Comparison of ENCODE assay signal across 28 cellular contexts in the genomic region with DNA sequence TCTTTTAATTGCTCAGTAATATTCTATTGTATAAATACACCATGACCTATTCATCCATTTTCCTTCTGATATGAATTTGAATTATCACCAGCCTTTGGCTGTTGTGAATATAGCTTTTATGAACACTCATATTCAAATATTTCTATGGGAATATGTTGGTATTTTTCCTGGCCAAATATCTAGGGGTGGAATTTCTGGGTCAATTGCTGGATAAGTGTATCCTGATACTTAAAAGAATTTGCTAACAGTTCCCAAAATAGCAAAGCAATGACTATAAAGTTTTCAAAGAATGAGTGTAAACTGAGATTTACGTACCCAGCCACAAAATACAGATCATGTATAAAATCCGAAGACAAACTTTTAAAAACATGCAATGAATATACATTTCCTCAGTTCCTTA.
DNase-seq lines count a peak whose midpoint lies in the region; ATAC-seq, FAIRE-seq and TF ChIP-seq lines count a peak whose summit lies in the region.
"Had no signal": no experiment of that assay in that cellular context is flagged by ENCODE, and none has a peak within 500 bp of the region (broad histone marks: within the 10 kb centered on the region; RNA-seq: fewer than 3 reads in every experiment).

No MANE protein-coding gene starts in this region.

- H3K4me1 ChIP-seq in astrocyte (ENCODE audit: insufficient read depth, low read length) (peaks cover 12% of the 10 kb centered on the region), testis (no peaks in the 10 kb centered on the region)
- H3K4me1 ChIP-seq: Caco-2 had no signal

- FAIRE-seq in astrocyte (lab: Jason Lieb, UNC): no peak
- FAIRE-seq in GM12891 (lab: Jason Lieb, UNC): no peak
- FAIRE-seq: bronchial epithelial cell, K562, urothelium cell line had no signal

- WGBS in testis, 2 donors: 85 to 87% methylated on average over 2 of the region's 2 CpGs

- no peak for ATAC-seq in GM21717 (IDR thresholded peaks at IDR 0.05; ENCODE audit: unreplicated experiment)
- ATAC-seq: K562; stimulated activated memory B cell treated with anti-CD40 and anti-IgM and Interleukin-4, amounts not matched to agents 10 μg/mL and 1 μg/mL and 100 μg/mL, for 72 hours had no signal

- DNase-seq in AG08395 (ENCODE audit: low spot score) (peak; percentile 10), HS-27A (ENCODE audit: low read depth) (peak; percentile 53), astrocyte (ENCODE audit: low read depth) (peak; percentile 56), fibroblast of pulmonary artery (ENCODE audit: low read depth) (peak; percentile 40), GM12891 (ENCODE audit: insufficient read length, low spot score) (no peak), testis (no peak)
- no peak for DNase-seq in stimulated activated CD4-positive, alpha-beta T cell treated with anti-CD3 and anti-CD28 coated beads, Interleukin-15, amount 100 ng/mL, for 24 hours
- DNase-seq: activated effector memory CD4-positive, alpha-beta T cell treated with anti-CD3 and anti-CD28 coated beads, Interleukin-2, amount 50 U/mL, for 16 hours; Caco-2; DMS79 treated with DMSO at 0.1 percent for 48 hours; foreskin melanocyte; MM.1S; NCI-H1417; NCI-H2081 treated with DMSO at 0.1 percent for 48 hours; NCI-H446 treated with DMSO at 0.1 percent for 48 hours; OCI-M1; SHP77 treated with DMSO at 0.1 percent for 48 hours; stimulated activated CD4-positive, alpha-beta T cell treated with anti-CD3 and anti-CD28 coated beads, Interleukin-2, amount 100 ng/mL, for 48 hours had no signal

- H3K4me2 ChIP-seq in astrocyte (ENCODE audit: low read length): peak overlapping the region; percentile 51
- H3K4me2 ChIP-seq: BLaER1 treated with 17β-estradiol and CSF1 and Interleukin-3, amounts not matched to agents 10 nM and 100 nM had no signal

- no peaks in the 10 kb centered on the region for H4K20me1 ChIP-seq in astrocyte (ENCODE audit: insufficient read depth, low read length)
- H4K20me1 ChIP-seq: BLaER1 treated with 17β-estradiol and CSF1 and Interleukin-3, amounts not matched to agents 10 nM and 100 nM had no signal

- H3K27ac Mint-ChIP-seq in astrocyte (ENCODE audit: unreplicated experiment): peak overlapping the region; percentile 70
- H3K27ac Mint-ChIP-seq: memory B cell; stimulated activated memory B cell treated with anti-CD40 and anti-IgM and Interleukin-4, amounts not matched to agents 10 μg/mL and 1 μg/mL and 100 μg/mL, for 72 hours; T-helper 1 cell treated with Interleukin-12 subunit alpha and Interleukin-12 subunit beta and Interleukin-4 antibody, amounts not matched to agents 30 μg/mL and 1 μg/mL, for 36 hours had no signal

- no peaks in the 10 kb centered on the region for H3K79me2 ChIP-seq in astrocyte (ENCODE audit: insufficient read depth, low read length)

- H3K36me3 ChIP-seq in astrocyte (ENCODE audit: insufficient read depth, low read length) (no peaks in the 10 kb centered on the region), testis (ENCODE audit: low read depth, missing control alignments) (no peaks in the 10 kb centered on the region)
- H3K36me3 ChIP-seq: BLaER1 treated with 17β-estradiol and CSF1 and Interleukin-3, amounts not matched to agents 10 nM and 100 nM had no signal

- TF ChIP-seq POLR2A in GM12891 (IDR thresholded peaks at IDR 0.05; ENCODE audit: low read depth, low read length): no peak
- no peak for TF ChIP-seq POLR2A in testis (IDR thresholded peaks at IDR 0.05)

- H3K27me3 Mint-ChIP-seq in astrocyte (ENCODE audit: low read depth, unreplicated experiment): no peaks in the 10 kb centered on the region
- H3K27me3 Mint-ChIP-seq: memory B cell; stimulated activated memory B cell treated with anti-CD40 and anti-IgM and Interleukin-4, amounts not matched to agents 10 μg/mL and 1 μg/mL and 100 μg/mL, for 72 hours had no signal

- no peak overlapping the region for H3K4me3 Mint-ChIP-seq in astrocyte (ENCODE audit: unreplicated experiment)
- H3K4me3 Mint-ChIP-seq: memory B cell; stimulated activated memory B cell treated with anti-CD40 and anti-IgM and Interleukin-4, amounts not matched to agents 10 μg/mL and 1 μg/mL and 100 μg/mL, for 72 hours; T-helper 1 cell treated with Interleukin-12 subunit alpha and Interleukin-12 subunit beta and Interleukin-4 antibody, amounts not matched to agents 30 μg/mL and 1 μg/mL, for 36 hours had no signal

- intact Hi-C loops in testis (cut with DNase I; ENCODE audit: low total_unique reads): no loop called here

- H3K27me3 ChIP-seq in astrocyte (ENCODE audit: insufficient read depth, low read length) (no peaks in the 10 kb centered on the region), testis (no peaks in the 10 kb centered on the region)
- H3K27me3 ChIP-seq: BLaER1 treated with 17β-estradiol and CSF1 and Interleukin-3, amounts not matched to agents 10 nM and 100 nM had no signal

- H3K27ac ChIP-seq in astrocyte (ENCODE audit: low read depth, low read length) (peak overlapping the region; percentile 72), testis (no peak overlapping the region)
- H3K27ac ChIP-seq: BLaER1 treated with 17β-estradiol and CSF1 and Interleukin-3, amounts not matched to agents 10 nM and 100 nM had no signal

- H3K4me1 Mint-ChIP-seq in astrocyte (ENCODE audit: low read depth, unreplicated experiment): peaks cover 23% of the 10 kb centered on the region
- H3K4me1 Mint-ChIP-seq: memory B cell; stimulated activated memory B cell treated with anti-CD40 and anti-IgM and Interleukin-4, amounts not matched to agents 10 μg/mL and 1 μg/mL and 100 μg/mL, for 72 hours had no signal

- no peaks in the 10 kb centered on the region for H3K9me3 Mint-ChIP-seq in astrocyte (ENCODE audit: unreplicated experiment)
- H3K9me3 Mint-ChIP-seq: stimulated activated memory B cell treated with anti-CD40 and anti-IgM and Interleukin-4, amounts not matched to agents 10 μg/mL and 1 μg/mL and 100 μg/mL, for 72 hours; T-helper 1 cell treated with Interleukin-12 subunit alpha and Interleukin-12 subunit beta and Interleukin-4 antibody, amounts not matched to agents 30 μg/mL and 1 μg/mL, for 36 hours had no signal

- H3K9me3 ChIP-seq in astrocyte (ENCODE audit: insufficient read depth, low read depth, low read length) (no peaks in the 10 kb centered on the region), testis (no peaks in the 10 kb centered on the region)
- H3K9me3 ChIP-seq: BLaER1 treated with 17β-estradiol and CSF1 and Interleukin-3, amounts not matched to agents 10 nM and 100 nM; Caco-2 had no signal

- peak overlapping the region; percentile 6 for H3K4me3 ChIP-seq in astrocyte (ENCODE audit: insufficient read depth, low read depth, low read length)
- no peak overlapping the region for H3K4me3 ChIP-seq in fibroblast of pulmonary artery (replicated peaks; ENCODE audit: low read depth, low read length)
- no peak overlapping the region for H3K4me3 ChIP-seq in testis
- H3K4me3 ChIP-seq: BLaER1 treated with 17β-estradiol and CSF1 and Interleukin-3, amounts not matched to agents 10 nM and 100 nM; coronary artery; K562; skin epidermis had no signal

- TF ChIP-seq CTCF in astrocyte (IDR thresholded peaks at IDR 0.05; ENCODE audit: insufficient read depth, low read depth, low read length) (no peak), fibroblast of pulmonary artery (IDR thresholded peaks at IDR 0.05; ENCODE audit: low read length, missing control alignments) (no peak), testis (IDR thresholded peaks at IDR 0.05) (no peak)

- no peak overlapping the region for H2AFZ ChIP-seq in astrocyte (ENCODE audit: low read depth, low read length)

- H3K9ac ChIP-seq in astrocyte (ENCODE audit: low read length): peak overlapping the region; percentile 42
- H3K9ac ChIP-seq: BLaER1 treated with 17β-estradiol and CSF1 and Interleukin-3, amounts not matched to agents 10 nM and 100 nM had no signal

- H3K36me3 Mint-ChIP-seq in astrocyte (ENCODE audit: low read depth, unreplicated experiment): no peaks in the 10 kb centered on the region
- H3K36me3 Mint-ChIP-seq: memory B cell; stimulated activated memory B cell treated with anti-CD40 and anti-IgM and Interleukin-4, amounts not matched to agents 10 μg/mL and 1 μg/mL and 100 μg/mL, for 72 hours had no signal

TF ChIP-seq in GM12891, 5 proteins besides CTCF, POLR2A, EP300 and RAD21:
- TF ChIP-seq TAF1 (IDR thresholded peaks at IDR 0.05; ENCODE audit: low read depth, low read length) (no peak), PAX5 (IDR thresholded peaks at IDR 0.05; ENCODE audit: insufficient read depth, low read length, severe bottlenecking) (no peak), POU2F2 (IDR thresholded peaks at IDR 0.05; ENCODE audit: low read depth, low read length) (no peak), POLR2AphosphoS5 (IDR thresholded peaks at IDR 0.05; ENCODE audit: low read depth, low read length) (no peak), SPI1 (IDR thresholded peaks at IDR 0.05; ENCODE audit: low read depth, low read length) (no peak)

Comparison
In these comparisons a context has a peak if more than half of its experiments do, and no peak if none do; other contexts are left out.
1. DNase-seq: peak in AG08395 (single experiment), HS-27A (single experiment), astrocyte (single experiment) and fibroblast of pulmonary artery (single experiment); none in GM12891 (single experiment), stimulated activated CD4-positive, alpha-beta T cell treated with anti-CD3 and anti-CD28 coated beads, Interleukin-15, amount 100 ng/mL, for 24 hours (single experiment) and testis (single experiment).